ENCODE assay signal across 8 cellular contexts in the genomic region with DNA sequence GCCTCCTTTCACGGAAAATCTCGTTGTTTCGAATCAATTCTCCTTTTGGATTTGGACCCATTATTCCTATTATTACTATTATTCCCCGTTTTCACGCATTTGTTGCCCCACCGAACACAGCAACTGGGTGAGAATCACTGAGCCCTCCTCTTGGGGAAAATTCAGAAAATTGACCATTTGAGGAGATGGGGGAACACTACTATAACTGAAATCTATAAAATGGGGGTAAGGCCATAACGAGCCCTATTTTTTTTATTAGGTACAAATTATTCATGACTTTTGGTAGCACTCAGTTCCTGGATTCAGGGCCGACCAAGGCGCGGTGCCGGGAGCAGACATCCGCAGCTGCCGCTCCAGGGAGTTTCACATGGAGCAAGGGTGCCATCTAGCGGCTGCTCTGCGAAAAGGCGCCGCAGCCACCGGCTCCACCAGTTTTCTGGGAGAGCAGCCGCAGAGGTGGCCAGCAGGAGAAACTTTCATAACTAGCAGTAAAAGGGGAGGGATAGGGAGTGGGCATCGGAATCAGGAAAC.
DNase-seq lines count a peak whose midpoint lies in the region; ATAC-seq lines count a peak whose summit lies in the region.

No MANE protein-coding gene starts in this region.

- peak; percentile 92 for DNase-seq in 8988T
- DNase-seq in NCI-H446 treated with DMSO at 0.1 percent for 48 hours (lab: John Stamatoyannopoulos, UW), result peak; percentile 10
- peak; percentile 76 to 80 for DNase-seq in activated CD4-positive, alpha-beta T cell treated with anti-CD3 and anti-CD28 coated beads for 24 hours (ENCODE audit: low read depth in 2 of 2)
- DNase-seq in central memory CD4-positive, alpha-beta T cell, result peak; percentile 71
- DNase-seq in kidney tubule cell (ENCODE audit: low spot score), result peak; percentile 91
- DNase-seq in stimulated activated CD4-positive, alpha-beta T cell treated with anti-CD3 and anti-CD28 coated beads, Interleukin-1b, Interleukin-23, amount 100 ng/mL, for 24 hours (ENCODE audit: low read depth in 4 of 4, low spot score in 1 of 4), result peak; percentile 63 to 81 (median 74)

- ATAC-seq in GM18520 (IDR thresholded peaks at IDR 0.05; ENCODE audit: unreplicated experiment) (peak; percentile 42), HG02938 (IDR thresholded peaks at IDR 0.05; ENCODE audit: unreplicated experiment) (no peak)

Comparison
In these comparisons a context has a peak if more than half of its experiments do, and no peak if none do; other contexts are left out.
1. DNase-seq: peak in every context shown above with its lines; median percentile 92 in 8988T; 91 in kidney tubule cell; 78 in activated CD4-positive, alpha-beta T cell treated with anti-CD3 and anti-CD28 coated beads for 24 hours; 74 in stimulated activated CD4-positive, alpha-beta T cell treated with anti-CD3 and anti-CD28 coated beads, Interleukin-1b, Interleukin-23, amount 100 ng/mL, for 24 hours; 71 in central memory CD4-positive, alpha-beta T cell; 10 in NCI-H446 treated with DMSO at 0.1 percent for 48 hours.